Comparison of ENCODE assay signal across 24 cellular contexts in the genomic region with DNA sequence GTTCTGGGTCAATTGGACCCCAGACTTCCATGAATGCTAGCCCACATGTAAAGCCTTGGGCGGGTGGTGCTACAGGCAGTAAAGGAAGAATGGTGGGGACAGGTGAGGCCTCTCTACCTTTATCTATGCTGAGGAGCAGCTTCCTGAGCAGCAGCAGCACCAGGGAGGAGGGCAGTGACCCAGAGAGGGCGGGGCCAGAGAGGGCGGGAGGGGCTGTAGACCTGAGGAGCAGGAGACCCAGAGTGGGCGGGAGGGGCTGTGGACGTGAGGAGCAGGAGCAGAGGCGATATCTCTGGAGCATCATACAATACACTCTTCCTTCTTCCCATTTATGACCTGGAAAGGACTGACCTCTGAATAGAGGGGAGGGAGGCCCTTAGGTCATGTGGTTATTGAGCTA.
"Had no signal": no experiment of that assay in that cellular context is flagged by ENCODE, and none has a peak within 500 bp of the region (broad histone marks: within the 10 kb centered on the region; RNA-seq: fewer than 3 reads in every experiment).

No MANE protein-coding gene starts in this region.

- H3K4me3 ChIP-seq: left ventricle myocardium inferior, lung, mucosa of descending colon, ovary, right atrium auricular region, right lobe of liver, smooth muscle cell, tibial nerve, uterus had no signal

- H3K9me3 ChIP-seq: mucosa of descending colon, ovary, right lobe of liver, uterus had no signal

- ATAC-seq: mucosa of descending colon; naive thymus-derived CD4-positive, alpha-beta T cell; natural killer cell treated with Interleukin-12 subunit alpha and Interleukin-12 subunit beta and Interleukin-15 and Interleukin-18, amount 100 ng/mL, for 72 hours; right lobe of liver; stimulated activated memory B cell treated with anti-CD40 and anti-IgM and Interleukin-4, amounts not matched to agents 10 μg/mL and 1 μg/mL and 100 μg/mL, for 72 hours; stimulated activated naive CD8-positive, alpha-beta T cell treated with anti-CD3 and anti-CD28 coated beads, Interleukin-15, amount 100 ng/mL, for 72 hours had no signal

- H3K27ac ChIP-seq: left ventricle myocardium inferior, ovary, right atrium auricular region, right lobe of liver, tibial nerve, uterus had no signal

- DNase-seq: hypothalamus; islet precursor cell; left ventricle myocardium inferior; midbrain; mucosa of descending colon; naive thymus-derived CD4-positive, alpha-beta T cell; ovary; right lobe of liver; stimulated activated CD4-positive, alpha-beta T cell treated with anti-CD3 and anti-CD28 coated beads, Interleukin-1b, Interleukin-23, amount 100 ng/mL, for 48 hours; stimulated activated CD4-positive, alpha-beta T cell treated with anti-CD3 and anti-CD28 coated beads, Interleukin-2, amount 100 ng/mL, for 48 hours; stimulated activated CD4-positive, alpha-beta T cell treated with anti-CD3 and anti-CD28 coated beads, Interleukin-4, amount 100 ng/mL, for 4 hours; stimulated activated CD8-positive, alpha-beta memory T cell treated with anti-CD3 and anti-CD28 coated beads, Interleukin-4, amount 100 ng/mL, for 48 hours; stimulated activated naive CD4-positive, alpha-beta T cell treated with Interleukin-2 at 50 U/mL for 16 hours; stimulated activated naive CD8-positive, alpha-beta T cell treated with anti-CD3 and anti-CD28 coated beads, Interleukin-15, amount 100 ng/mL, for 72 hours; substantia nigra; uterus had no signal

- H3K4me1 Mint-ChIP-seq: naive thymus-derived CD4-positive, alpha-beta T cell; stimulated activated memory B cell treated with anti-CD40 and anti-IgM and Interleukin-4, amounts not matched to agents 10 μg/mL and 1 μg/mL and 100 μg/mL, for 72 hours; stimulated activated naive CD8-positive, alpha-beta T cell treated with anti-CD3 and anti-CD28 coated beads, Interleukin-15, amount 100 ng/mL, for 72 hours had no signal

- H3K36me3 Mint-ChIP-seq: naive thymus-derived CD4-positive, alpha-beta T cell; natural killer cell treated with Interleukin-12 subunit alpha and Interleukin-12 subunit beta and Interleukin-15 and Interleukin-18, amount 100 ng/mL, for 72 hours; stimulated activated memory B cell treated with anti-CD40 and anti-IgM and Interleukin-4, amounts not matched to agents 10 μg/mL and 1 μg/mL and 100 μg/mL, for 72 hours; type B pancreatic cell had no signal

- H3K9me3 Mint-ChIP-seq: type B pancreatic cell had no signal

- H3K27me3 Mint-ChIP-seq: natural killer cell treated with Interleukin-12 subunit alpha and Interleukin-12 subunit beta and Interleukin-15 and Interleukin-18, amount 100 ng/mL, for 72 hours; stimulated activated naive CD8-positive, alpha-beta T cell treated with anti-CD3 and anti-CD28 coated beads, Interleukin-15, amount 100 ng/mL, for 72 hours; type B pancreatic cell had no signal

- H3K4me2 ChIP-seq: smooth muscle cell had no signal

- H3K27ac Mint-ChIP-seq: naive thymus-derived CD4-positive, alpha-beta T cell; natural killer cell treated with Interleukin-12 subunit alpha and Interleukin-12 subunit beta and Interleukin-15 and Interleukin-18, amount 100 ng/mL, for 72 hours; progenitor cell of endocrine pancreas; stimulated activated memory B cell treated with anti-CD40 and anti-IgM and Interleukin-4, amounts not matched to agents 10 μg/mL and 1 μg/mL and 100 μg/mL, for 72 hours; stimulated activated naive CD8-positive, alpha-beta T cell treated with anti-CD3 and anti-CD28 coated beads, Interleukin-15, amount 100 ng/mL, for 72 hours; type B pancreatic cell had no signal

- H3K4me1 ChIP-seq: left ventricle myocardium inferior, right atrium auricular region, right lobe of liver, tibial nerve, uterus had no signal

- H3K4me3 Mint-ChIP-seq: naive thymus-derived CD4-positive, alpha-beta T cell; natural killer cell treated with Interleukin-12 subunit alpha and Interleukin-12 subunit beta and Interleukin-15 and Interleukin-18, amount 100 ng/mL, for 72 hours; stimulated activated memory B cell treated with anti-CD40 and anti-IgM and Interleukin-4, amounts not matched to agents 10 μg/mL and 1 μg/mL and 100 μg/mL, for 72 hours; stimulated activated naive CD8-positive, alpha-beta T cell treated with anti-CD3 and anti-CD28 coated beads, Interleukin-15, amount 100 ng/mL, for 72 hours; type B pancreatic cell had no signal

- H3K27me3 ChIP-seq: ovary, right atrium auricular region, right lobe of liver, tibial nerve, uterus had no signal

- H3K36me3 ChIP-seq: left ventricle myocardium inferior, ovary, right atrium auricular region, right lobe of liver, tibial nerve, uterus had no signal
